Comparison of ENCODE assay signal across 1 cellular context in genomic region chr18:22468554-22468891, GRCh38.
TF ChIP-seq lines count a peak whose summit lies in the region.

No MANE protein-coding gene starts in this region.

TF ChIP-seq in A549, 52 proteins besides CTCF, POLR2A, EP300 and RAD21:
- TF ChIP-seq NFE2L2 (conservative IDR thresholded peaks at IDR 0.05; ENCODE audit: low read length) (no peak), BCL3 (IDR thresholded peaks at IDR 0.05) (no peak), KDM5A (IDR thresholded peaks at IDR 0.05) (no peak), HOXA7 (CRISPR knock-in tag; IDR thresholded peaks at IDR 0.05) (no peak), TP53 (CRISPR knock-in tag; IDR thresholded peaks at IDR 0.05) (no peak), CEBPB (IDR thresholded peaks at IDR 0.05) (no peak), HMGXB4 (CRISPR knock-in tag; IDR thresholded peaks at IDR 0.05; ENCODE audit: borderline replicate concordance) (no peak)
